ENCODE assay signal across 30 cellular contexts in the genomic region with DNA sequence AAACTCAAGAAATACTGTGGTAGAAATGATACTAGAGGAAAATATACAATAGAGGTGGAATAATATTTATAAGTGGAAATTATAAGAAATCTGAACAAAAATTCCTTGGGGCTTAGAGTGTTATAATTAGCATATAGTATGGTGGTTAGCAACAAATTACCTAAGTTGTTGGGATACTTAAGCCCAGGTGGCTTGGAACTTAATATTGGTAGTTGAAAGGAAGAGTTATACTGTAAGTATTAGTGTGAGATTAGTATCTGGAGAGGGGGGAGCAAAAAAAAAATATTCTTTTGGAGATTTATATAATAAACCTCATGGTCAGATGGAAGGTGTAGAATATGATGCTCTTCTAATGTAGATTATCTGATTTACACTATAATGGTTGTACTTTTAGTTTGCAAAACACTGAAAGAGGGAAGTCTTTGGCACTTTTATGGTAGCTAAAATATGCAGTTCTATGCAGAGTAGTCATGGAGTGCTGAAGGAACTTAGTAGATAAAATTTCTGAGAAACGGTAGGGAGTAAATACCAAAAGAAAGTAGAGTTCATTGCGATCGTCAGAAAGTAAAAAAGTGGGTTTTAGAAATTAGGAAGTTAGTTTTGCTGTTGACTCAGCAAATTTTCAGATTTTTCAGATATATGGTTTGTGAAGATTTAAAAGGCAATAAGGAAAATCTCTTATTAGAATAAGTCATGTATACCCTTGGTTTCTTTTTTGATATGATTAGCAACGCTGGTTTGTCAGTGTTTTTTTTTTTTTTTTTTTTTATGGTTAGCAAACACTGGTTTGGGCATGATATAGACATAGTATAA. TPM values are rescaled to one million over a fixed set of nuclear protein-coding genes. Genes with fewer than 3 reads are reported as not detected.
DNase-seq lines count a peak whose midpoint lies in the region; ATAC-seq and TF ChIP-seq lines count a peak whose summit lies in the region.
"Had no signal": no experiment of that assay in that cellular context is flagged by ENCODE, and none has a peak within 500 bp of the region (broad histone marks: within the 10 kb centered on the region; RNA-seq: fewer than 3 reads in every experiment).

No MANE protein-coding gene starts in this region.

- H3K9me3 ChIP-seq in H9 (ENCODE audit: control insufficient read depth, low read depth, low read length) (no peaks in the 10 kb centered on the region), T-helper 17 cell (ENCODE audit: control insufficient read depth, low read length, poor library complexity, severe bottlenecking) (no peaks in the 10 kb centered on the region), iPS-15b (ENCODE audit: control insufficient read depth, insufficient read depth, low read length) (no peaks in the 10 kb centered on the region), OCI-LY7 (ENCODE audit: low read length) (no peaks in the 10 kb centered on the region), A673 (ENCODE audit: low read depth, low read length, poor library complexity, severe bottlenecking) (no peaks in the 10 kb centered on the region)
- H3K9me3 ChIP-seq: Peyer's patch, testis had no signal

- H3K4me1 Mint-ChIP-seq in CD14-positive monocyte (peaks cover 10% of the 10 kb centered on the region), H9 (peaks cover 32 to 35% of the 10 kb centered on the region in 2 experiments), T-helper 17 cell (peaks cover 5% of the 10 kb centered on the region)

- no peak overlapping the region for H3K9ac ChIP-seq in H9 (ENCODE audit: extremely low read depth, insufficient read length, low read length)
- H3K9ac ChIP-seq in iPS-15b (ENCODE audit: low read depth, low read length), result no peak overlapping the region

- H3K4ac ChIP-seq in H9 (ENCODE audit: low read depth, low read length), result no peak overlapping the region

- CTCF ChIA-PET in OCI-LY7 (lab: Charles Lee; ENCODE audit: unreplicated experiment), result no interaction called here
- CTCF ChIA-PET in A673 (lab: Charles Lee), result no interaction called here

- H3K4me1 ChIP-seq in H9 (ENCODE audit: insufficient read depth, low read length) (no peaks in the 10 kb centered on the region; the same call in 1 of the 2 replicates), iPS-15b (ENCODE audit: control insufficient read depth, insufficient read depth, low read length) (peaks cover 18% of the 10 kb centered on the region), OCI-LY7 (ENCODE audit: insufficient read depth, low read length, poor library complexity, severe bottlenecking) (no peaks in the 10 kb centered on the region), A673 (ENCODE audit: insufficient read depth, low read length, poor library complexity, severe bottlenecking) (peaks cover 6% of the 10 kb centered on the region)

- peaks cover 4% of the 10 kb centered on the region for H3K79me1 ChIP-seq in H9 (ENCODE audit: insufficient read depth, low read depth, low read length, poor library complexity, severe bottlenecking)

- H3K4me2 ChIP-seq in H9 (ENCODE audit: insufficient read depth, insufficient read length, low read length) (no peak overlapping the region), OCI-LY7 (ENCODE audit: low read length) (no peak overlapping the region)

- H3K18ac ChIP-seq in H9 (ENCODE audit: insufficient read length, low read depth, low read length), result no peak overlapping the region

- no peak overlapping the region for H2BK12ac ChIP-seq in H9 (ENCODE audit: insufficient read length, low read depth, low read length)

- H3K23ac ChIP-seq in H9 (ENCODE audit: insufficient read length, low read depth, low read length), result no peak overlapping the region

- H3K27ac ChIP-seq in H9 (ENCODE audit: insufficient read length, low read depth, low read length) (no peak overlapping the region), OCI-LY7 (ENCODE audit: low read depth, low read length, poor library complexity, severe bottlenecking) (no peak overlapping the region), A673 (ENCODE audit: low read depth, low read length, poor library complexity, severe bottlenecking) (no peak overlapping the region)
- H3K27ac ChIP-seq: epithelial cell of prostate, HL-60, Peyer's patch, testis had no signal

- H2BK15ac ChIP-seq in H9 (ENCODE audit: low read depth, low read length), result no peak overlapping the region

- POLR2A ChIA-PET in OCI-LY7 (lab: Charles Lee) (interaction anchor here (1.3 to 1.8 kb wide), 3 partner anchors 11 to 23 kb away, joined by 3 to 7 read pairs (median 5); no protein-coding TSS in a partner anchor), A673 (lab: Charles Lee; ENCODE audit: low non-redundant PET) (no interaction called here)

- peaks cover 35 to 39% of the 10 kb centered on the region in 2 donors for H3K36me3 Mint-ChIP-seq in CD14-positive monocyte
- H3K36me3 Mint-ChIP-seq in H9 (ENCODE audit: insufficient read depth in 1 of 3, low read depth in 3 of 3), result peaks cover 11 to 38% (median 37%) of the 10 kb centered on the region in 3 experiments; a peak in 6 of 7 replicates
- H3K36me3 Mint-ChIP-seq in T-helper 17 cell (ENCODE audit: low read depth), result peaks cover 3% of the 10 kb centered on the region

- no peak overlapping the region for H2BK20ac ChIP-seq in H9 (ENCODE audit: low read depth, low read length, poor library complexity, severe bottlenecking)

- no TSS peak for BruUV-seq in OCI-LY7 (replicated peaks; lab: Mats Ljungman, UMichigan)
- no TSS peak for BruUV-seq in A673 (replicated peaks; lab: Mats Ljungman, UMichigan)

- H3K9me3 Mint-ChIP-seq in CD14-positive monocyte (no peaks in the 10 kb centered on the region), H9 (no peaks in the 10 kb centered on the region)
- H3K9me3 Mint-ChIP-seq: activated naive CD4-positive, alpha-beta T cell treated with anti-CD3 and anti-CD28 coated beads for 36 hours had no signal

- intact Hi-C loops in CD14-positive monocyte (cut with micrococcal nuclease) (no loop called here), OCI-LY7 (cut with micrococcal nuclease; ENCODE audit: unreplicated experiment) (no loop called here), A673 (cut with micrococcal nuclease; ENCODE audit: unreplicated experiment) (no loop called here)

- 0 out of 2 replicates have a peak, but pooled peaks cover 2% of the 10 kb centered on the region for H3K79me2 ChIP-seq in H9 (ENCODE audit: insufficient read depth, low read length)
- peaks cover 50% of the 10 kb centered on the region; the same call in 1 of the 2 replicates for H3K79me2 ChIP-seq in OCI-LY7 (ENCODE audit: insufficient read depth, low read depth, low read length)

- H4K5ac ChIP-seq in H9 (ENCODE audit: insufficient read length, low read depth, low read length), result no peak overlapping the region

- no peak for TF ChIP-seq CTCF in CD14-positive monocyte (IDR thresholded peaks at IDR 0.05)
- no peak for TF ChIP-seq CTCF in H9 (conservative IDR thresholded peaks at IDR 0.05)
- no peak for TF ChIP-seq CTCF in OCI-LY7 (conservative IDR thresholded peaks at IDR 0.05; ENCODE audit: low read length)
- TF ChIP-seq CTCF in A673 (conservative IDR thresholded peaks at IDR 0.05; ENCODE audit: low read depth, low read length), result no peak

- no peak overlapping the region for H3K14ac ChIP-seq in H9 (ENCODE audit: insufficient read depth, low read length)

- no peaks in the 10 kb centered on the region for H3K36me3 ChIP-seq in iPS-15b (ENCODE audit: control insufficient read depth, insufficient read depth, low read length)
- H3K36me3 ChIP-seq in OCI-LY7 (ENCODE audit: insufficient read depth, low read length), result peaks cover 96% of the 10 kb centered on the region
- peaks cover 38% of the 10 kb centered on the region for H3K36me3 ChIP-seq in A673 (ENCODE audit: insufficient read depth, low read length, poor library complexity, severe bottlenecking)

- WGBS in H9 (ENCODE audit: extremely low coverage, insufficient read length, low lambda C conversion rate), result no CpG with 5 or more reads among the region's 4 CpGs

- H3K9me2 ChIP-seq in OCI-LY7 (ENCODE audit: insufficient read depth, low read length), result no peaks in the 10 kb centered on the region

- no peak overlapping the region for H4K91ac ChIP-seq in H9 (ENCODE audit: insufficient read length, low read depth, low read length)

- H3K23me2 ChIP-seq in H9 (ENCODE audit: insufficient read length, low read depth, low read length, poor library complexity, severe bottlenecking), result no peaks in the 10 kb centered on the region

- H2BK120ac ChIP-seq in H9 (ENCODE audit: low read depth, low read length, poor library complexity, severe bottlenecking), result no peak overlapping the region

- no peak overlapping the region for H3K56ac ChIP-seq in H9 (ENCODE audit: insufficient read length, low read depth, low read length)

- no peak overlapping the region for H2AK5ac ChIP-seq in H9 (ENCODE audit: insufficient read length, low read length)

- peak overlapping the region in 6 of 7 donors; percentile 8 to 75 (median 55) for H3K27ac Mint-ChIP-seq in CD14-positive monocyte
- H3K27ac Mint-ChIP-seq in H9, result peak overlapping the region; percentile 85 to 97 (median 96)
- peak overlapping the region; percentile 43 for H3K27ac Mint-ChIP-seq in T-helper 17 cell
- H3K27ac Mint-ChIP-seq: activated naive CD4-positive, alpha-beta T cell treated with anti-CD3 and anti-CD28 coated beads for 36 hours; progenitor cell of endocrine pancreas had no signal

- H3K27me3 ChIP-seq in H9 (ENCODE audit: insufficient read depth, low read length), result no peaks in the 10 kb centered on the region
- no peaks in the 10 kb centered on the region for H3K27me3 ChIP-seq in iPS-15b (ENCODE audit: control insufficient read depth, insufficient read depth, low read length)
- H3K27me3 ChIP-seq in A673 (replicated peaks; ENCODE audit: insufficient read depth, low read depth, low read length, poor library complexity), result no peaks in the 10 kb centered on the region
- H3K27me3 ChIP-seq: Peyer's patch, testis had no signal

- no peak for ATAC-seq in T-helper 17 cell
- ATAC-seq in HG03139 (IDR thresholded peaks at IDR 0.05; ENCODE audit: unreplicated experiment), result no peak
- no peak for ATAC-seq in HG03196 (IDR thresholded peaks at IDR 0.05; ENCODE audit: unreplicated experiment)
- ATAC-seq: activated CD4-positive, CD25-positive, alpha-beta regulatory T cell treated with anti-CD3 and anti-CD28 coated beads, Interleukin-2, amount 50 U/mL, for 24 hours; sciatic nerve had no signal

- H3K27me3 Mint-ChIP-seq in CD14-positive monocyte (ENCODE audit: low read depth in 3 of 3) (no peaks in the 10 kb centered on the region), H9 (ENCODE audit: low read depth) (no peaks in the 10 kb centered on the region), T-helper 17 cell (no peaks in the 10 kb centered on the region)

- H4K20me1 ChIP-seq in H9 (ENCODE audit: control insufficient read depth, insufficient read depth, insufficient read length), result no peaks in the 10 kb centered on the region
- peaks cover 11% of the 10 kb centered on the region; the same call in 1 of the 2 replicates for H4K20me1 ChIP-seq in OCI-LY7 (ENCODE audit: insufficient read depth, low read length)

- no peak overlapping the region for H2BK5ac ChIP-seq in H9 (ENCODE audit: insufficient read length, low read length)

- peak overlapping the region; percentile 19 for H3K4me3 ChIP-seq in iPS-15b (ENCODE audit: low read depth, low read length)
- H3K4me3 ChIP-seq in OCI-LY7 (ENCODE audit: low read depth, low read length, poor library complexity, severe bottlenecking), result no peak overlapping the region
- no peak overlapping the region for H3K4me3 ChIP-seq in A673 (ENCODE audit: low read depth, low read length, poor library complexity, severe bottlenecking)
- H3K4me3 ChIP-seq: lung, Peyer's patch, testis had no signal

- H2AFZ ChIP-seq in H9 (ENCODE audit: low read length), result no peak overlapping the region
- H2AFZ ChIP-seq in OCI-LY7 (ENCODE audit: low read length), result no peak overlapping the region

- H3T11ph ChIP-seq in H9 (ENCODE audit: low read length), result no peak overlapping the region

- no peak overlapping the region for H4K8ac ChIP-seq in H9 (replicated peaks; ENCODE audit: insufficient read length, low read depth, low read length)

- DNase-seq in CD14-positive monocyte (ENCODE audit: low spot score) (no peak), H9 (no peak), T-helper 17 cell (no peak), OCI-LY7 (ENCODE audit: low spot score) (no peak), A673 (ENCODE audit: low spot score) (no peak)
- DNase-seq: activated naive CD4-positive, alpha-beta T cell treated with anti-CD3 and anti-CD28 coated beads for 36 hours; amygdala; C1 segment of cervical spinal cord; DND-41; effector CD4-positive, alpha-beta T cell; HCEC 1CT; kidney glomerular epithelial cell; NCI-H1105; NCI-H1930; NCI-H524 treated with DMSO at 0.1 percent for 48 hours; Peyer's patch; SHP77 treated with DMSO at 0.1 percent for 48 hours; stimulated activated CD4-positive, alpha-beta T cell treated with anti-CD3 and anti-CD28 coated beads, Interleukin-12 subunit alpha, Interleukin-12 subunit beta, amount 100 ng/mL, for 4 hours; stimulated activated CD4-positive, alpha-beta T cell treated with anti-CD3 and anti-CD28 coated beads, Interleukin-4, amount 100 ng/mL, for 24 hours; stimulated activated naive CD4-positive, alpha-beta T cell; testis had no signal

- H3K4me3 Mint-ChIP-seq in CD14-positive monocyte (peak overlapping the region; percentile 48 to 91), H9 (peak overlapping the region; percentile 21 to 66; a peak in 4 of 5 replicates), T-helper 17 cell (no peak overlapping the region)
- H3K4me3 Mint-ChIP-seq: activated naive CD4-positive, alpha-beta T cell treated with anti-CD3 and anti-CD28 coated beads for 36 hours had no signal

RNA-seq across cellular contexts. Expression of a gene that starts 45.7 kb away (rescaled TPM):
- polyA plus RNA-seq in CD14-positive monocyte, result 10 to 100 TPM; 32.5 to 56.3 TPM
- total RNA-seq in H9 (2021) (103 and 110 TPM in 2 replicates), T-helper 17 cell (10 to 100 TPM; 37.7 to 42.4 TPM), OCI-LY7 (2022) (112 and 120 TPM in 2 replicates), A673 (2021) (68.5 and 68.7 TPM in 2 replicates)
- 48.1 and 51.7 TPM in 2 replicates for total RNA-seq in OCI-LY7 (2014; rRNA removed; shearing (Covaris generic))

RNA-seq across cellular contexts. Expression of a gene that starts 55.5 kb away (rescaled TPM):
- 10 to 100 TPM; 62.8 to 75.8 TPM for polyA plus RNA-seq in CD14-positive monocyte
- total RNA-seq in H9 (2021) (32.9 and 35.0 TPM in 2 replicates), T-helper 17 cell (10 to 100 TPM; 47.6 to 55.1 TPM), OCI-LY7 (2022) (49.1 and 49.2 TPM in 2 replicates), A673 (2021) (45.5 and 52.6 TPM in 2 replicates)
- total RNA-seq in OCI-LY7 (2014; rRNA removed; shearing (Covaris generic)), result 40.3 and 43.1 TPM in 2 replicates

RNA-seq across cellular contexts. Expression of a gene that starts 55.8 kb away (rescaled TPM):
- 1 to 10 TPM; 2.8 to 5.9 TPM for polyA plus RNA-seq in CD14-positive monocyte
- total RNA-seq in H9 (2021) (17.3 and 19.5 TPM in 2 replicates), T-helper 17 cell (10 to 100 TPM in 1 of 2 donors, 1 to 10 TPM in 1; 8.3 to 11.5 TPM), OCI-LY7 (2022) (59.0 and 67.9 TPM in 2 replicates), A673 (2021) (22.1 and 25.9 TPM in 2 replicates)
- 46.5 and 49.1 TPM in 2 replicates for total RNA-seq in OCI-LY7 (2014; rRNA removed; shearing (Covaris generic))

Comparison
In these comparisons a context has a peak if more than half of its experiments do, and no peak if none do; other contexts are left out.
1. H3K27ac Mint-ChIP-seq: peak in every context shown above with its lines; median percentile 96 in H9; 55 in CD14-positive monocyte; 43 in T-helper 17 cell.